16 cellular contexts compared by ENCODE assay signal in the genomic region with DNA sequence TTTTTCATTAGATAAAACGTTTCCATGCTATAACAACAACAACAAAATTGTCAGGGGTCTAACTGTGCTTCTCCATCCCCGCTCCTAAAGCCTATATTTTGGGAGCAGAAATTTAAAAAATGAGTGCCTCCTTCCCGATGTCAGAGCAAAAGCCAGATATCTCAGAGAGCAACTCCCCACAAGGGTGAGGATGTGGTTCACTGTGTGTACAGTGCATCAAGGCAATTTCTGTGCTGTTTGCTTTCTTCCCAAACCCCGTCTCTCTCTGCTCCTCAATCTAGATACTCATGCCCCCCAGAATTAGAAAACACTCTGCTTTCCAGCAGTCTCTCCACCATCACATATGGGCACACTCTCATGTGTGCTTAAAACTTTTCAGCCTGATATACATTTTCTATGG.
A peak's percentile ranks its signal among the peaks of the same experiment; 100 is the strongest.
DNase-seq lines count a peak whose midpoint lies in the region; ATAC-seq, FAIRE-seq and TF ChIP-seq lines count a peak whose summit lies in the region.
"Had no signal": no experiment of that assay in that cellular context is flagged by ENCODE, and none has a peak within 500 bp of the region (broad histone marks: within the 10 kb centered on the region; RNA-seq: fewer than 3 reads in every experiment).

No MANE protein-coding gene starts in this region.

- TF ChIP-seq POLR2A in GM12892 (IDR thresholded peaks at IDR 0.05; ENCODE audit: low read depth, low read length) (no peak), esophagus muscularis mucosa (IDR thresholded peaks at IDR 0.05; ENCODE audit: low read depth) (no peak)

- peaks cover 0 to 4% of the 10 kb centered on the region in 2 donors for H3K36me3 Mint-ChIP-seq in CD4-positive, alpha-beta memory T cell
- peaks cover 5% of the 10 kb centered on the region for H3K36me3 Mint-ChIP-seq in activated CD4-positive, alpha-beta memory T cell treated with anti-CD3 and anti-CD28 coated beads, Interleukin-2, amount 10 ng/mL, durations not matched to agents 7 days and 5 days (ENCODE audit: low read depth)
- H3K36me3 Mint-ChIP-seq in naive B cell (peaks cover 0 to 6% of the 10 kb centered on the region in 2 donors), glutamatergic neuron (ENCODE audit: unreplicated experiment) (no peaks in the 10 kb centered on the region)

- no peaks in the 10 kb centered on the region for H3K27me3 ChIP-seq in CD4-positive, alpha-beta memory T cell (ENCODE audit: insufficient read depth, low read length)
- no peaks in the 10 kb centered on the region for H3K27me3 ChIP-seq in esophagus muscularis mucosa

- no peak for ATAC-seq in naive B cell (ENCODE audit: low read depth in 2 of 2)
- ATAC-seq: left colon, psoas muscle had no signal

- H3K4me3 ChIP-seq in CD4-positive, alpha-beta memory T cell (ENCODE audit: low read length in 2 of 2), result peak overlapping the region in 1 of 2 donors; percentile 21
- H3K4me3 ChIP-seq in esophagus muscularis mucosa, result no peak overlapping the region
- H3K4me3 ChIP-seq: BLaER1 treated with 17β-estradiol and CSF1 and Interleukin-3, amounts not matched to agents 10 nM and 100 nM; psoas muscle had no signal

- peak; percentile 53 for FAIRE-seq in GM12892 (lab: Jason Lieb, UNC)
- FAIRE-seq: urothelium cell line had no signal

- WGBS in esophagus muscularis mucosa, result 72% methylated on average over 4 of the region's 4 CpGs

- no peaks in the 10 kb centered on the region for H3K27me3 Mint-ChIP-seq in CD4-positive, alpha-beta memory T cell
- H3K27me3 Mint-ChIP-seq in activated CD4-positive, alpha-beta memory T cell treated with anti-CD3 and anti-CD28 coated beads, Interleukin-2, amount 10 ng/mL, durations not matched to agents 7 days and 5 days, result no peaks in the 10 kb centered on the region
- H3K27me3 Mint-ChIP-seq in naive B cell, result no peaks in the 10 kb centered on the region
- no peaks in the 10 kb centered on the region for H3K27me3 Mint-ChIP-seq in glutamatergic neuron (ENCODE audit: unreplicated experiment)

- H3K27ac Mint-ChIP-seq in CD4-positive, alpha-beta memory T cell, result peak overlapping the region; percentile 76 to 93 (median 86)
- H3K27ac Mint-ChIP-seq in activated CD4-positive, alpha-beta memory T cell treated with anti-CD3 and anti-CD28 coated beads, Interleukin-2, amount 10 ng/mL, durations not matched to agents 7 days and 5 days, result peak overlapping the region; percentile 57
- H3K27ac Mint-ChIP-seq in naive B cell (peak overlapping the region in 5 of 6 donors; percentile 11 to 95 (median 39)), glutamatergic neuron (ENCODE audit: unreplicated experiment) (no peak overlapping the region)

- H3K4me1 Mint-ChIP-seq in CD4-positive, alpha-beta memory T cell, result peaks cover 55 to 80% (median 66%) of the 10 kb centered on the region in 4 donors
- H3K4me1 Mint-ChIP-seq in activated CD4-positive, alpha-beta memory T cell treated with anti-CD3 and anti-CD28 coated beads, Interleukin-2, amount 10 ng/mL, durations not matched to agents 7 days and 5 days, result peaks cover 70% of the 10 kb centered on the region
- H3K4me1 Mint-ChIP-seq in naive B cell (peaks cover 47 to 71% (median 64%) of the 10 kb centered on the region in 3 donors), glutamatergic neuron (ENCODE audit: low read depth, unreplicated experiment) (no peaks in the 10 kb centered on the region)

- no peak for TF ChIP-seq EP300 in esophagus muscularis mucosa (IDR thresholded peaks at IDR 0.05)

- peak overlapping the region; percentile 65 to 89 (median 80) for H3K4me3 Mint-ChIP-seq in CD4-positive, alpha-beta memory T cell
- peak overlapping the region; percentile 34 for H3K4me3 Mint-ChIP-seq in activated CD4-positive, alpha-beta memory T cell treated with anti-CD3 and anti-CD28 coated beads, Interleukin-2, amount 10 ng/mL, durations not matched to agents 7 days and 5 days
- H3K4me3 Mint-ChIP-seq in naive B cell (peak overlapping the region in 6 of 8 donors; percentile 0 to 83 (median 50)), glutamatergic neuron (ENCODE audit: unreplicated experiment) (no peak overlapping the region)

- POLR2A ChIA-PET in CD4-positive, alpha-beta memory T cell (lab: Charles Lee; ENCODE audit: partially characterized antibody), result interaction anchor here (0.6 to 2.8 kb wide), 11 partner anchors 8 to 251 kb away, joined by 3 to 65 read pairs (median 14); partner anchors contain the start of gene MBNL1
- POLR2A ChIA-PET in activated CD4-positive, alpha-beta memory T cell treated with anti-CD3 and anti-CD28 coated beads, Interleukin-2, amount 10 ng/mL, durations not matched to agents 7 days and 5 days (lab: Charles Lee), result interaction anchor here (0.6 to 2.7 kb wide), 5 partner anchors 12 to 107 kb away, joined by 3 to 47 read pairs (median 7); partner anchors contain the start of gene MBNL1

- no peaks in the 10 kb centered on the region for H3K9me3 ChIP-seq in CD4-positive, alpha-beta memory T cell (ENCODE audit: control insufficient read depth in 1 of 2, low read length in 2 of 2)
- H3K9me3 ChIP-seq in esophagus muscularis mucosa, result no peaks in the 10 kb centered on the region
- H3K9me3 ChIP-seq: BLaER1 treated with 17β-estradiol and CSF1 and Interleukin-3, amounts not matched to agents 10 nM and 100 nM; psoas muscle had no signal

- DNase-seq in CD4-positive, alpha-beta memory T cell, result peak in 4 of 5 donors; percentile 40 to 53 (median 48)
- DNase-seq in GM12892 (ENCODE audit: insufficient read length), result no peak
- peak; percentile 51 for DNase-seq in activated CD4-positive, alpha-beta memory T cell treated with anti-CD3 and anti-CD28 coated beads, Interleukin-2, amount 10 ng/mL, durations not matched to agents 7 days and 5 days
- DNase-seq in naive B cell, result no peak
- DNase-seq in CD1c-positive myeloid dendritic cell (ENCODE audit: extremely low spot score), result no peak
- DNase-seq in esophagus muscularis mucosa (ENCODE audit: extremely low spot score), result no peak
- DNase-seq in glutamatergic neuron, result no peak
- DNase-seq: activated CD4-positive, alpha-beta T cell treated with anti-CD3 and anti-CD28 coated beads, Interleukin-2, amount 50 U/mL, for 4 hours; amygdala; left colon; NCI-H1436; NCI-H446 treated with DMSO at 0.1 percent for 48 hours had no signal

- H3K27ac ChIP-seq in CD4-positive, alpha-beta memory T cell (ENCODE audit: low read depth, low read length), result peak overlapping the region; percentile 57
- H3K27ac ChIP-seq in esophagus muscularis mucosa (replicated peaks in 1 of 4), result no peak overlapping the region
- H3K27ac ChIP-seq: BLaER1 treated with 17β-estradiol and CSF1 and Interleukin-3, amounts not matched to agents 10 nM and 100 nM; epithelial cell of prostate; psoas muscle had no signal

- H3K4me1 ChIP-seq in CD4-positive, alpha-beta memory T cell (ENCODE audit: insufficient read depth, low read length), result peaks cover 79% of the 10 kb centered on the region
- H3K4me1 ChIP-seq in esophagus muscularis mucosa, result peaks cover under 1 to 12% (median 4%) of the 10 kb centered on the region in 4 donors

- H3K9me3 Mint-ChIP-seq in CD4-positive, alpha-beta memory T cell, result peaks cover 0 to 1% (median 0%) of the 10 kb centered on the region in 8 donors
- H3K9me3 Mint-ChIP-seq in activated CD4-positive, alpha-beta memory T cell treated with anti-CD3 and anti-CD28 coated beads, Interleukin-2, amount 10 ng/mL, durations not matched to agents 7 days and 5 days, result no peaks in the 10 kb centered on the region
- H3K9me3 Mint-ChIP-seq in naive B cell (no peaks in the 10 kb centered on the region), glutamatergic neuron (ENCODE audit: unreplicated experiment) (no peaks in the 10 kb centered on the region)

- intact Hi-C loops in CD4-positive, alpha-beta memory T cell (cut with micrococcal nuclease), result no loop called here
- intact Hi-C loops in esophagus muscularis mucosa (cut with DNase I), result no loop called here

- CTCF ChIA-PET in CD4-positive, alpha-beta memory T cell (lab: Charles Lee; ENCODE audit: partially characterized antibody), result interaction anchor here (0.7 to 2.0 kb wide), 7 partner anchors 8 to 92 kb away, joined by 3 to 8 read pairs (median 4); no protein-coding TSS in a partner anchor
- CTCF ChIA-PET in activated CD4-positive, alpha-beta memory T cell treated with anti-CD3 and anti-CD28 coated beads, Interleukin-2, amount 10 ng/mL, durations not matched to agents 7 days and 5 days (lab: Charles Lee), result no interaction called here

- H3K36me3 ChIP-seq in CD4-positive, alpha-beta memory T cell (ENCODE audit: insufficient read depth, low read length), result no peaks in the 10 kb centered on the region
- no peaks in the 10 kb centered on the region for H3K36me3 ChIP-seq in esophagus muscularis mucosa
- H3K36me3 ChIP-seq: BLaER1 treated with 17β-estradiol and CSF1 and Interleukin-3, amounts not matched to agents 10 nM and 100 nM had no signal

- TF ChIP-seq CTCF in esophagus muscularis mucosa (IDR thresholded peaks at IDR 0.05) (no peak), glutamatergic neuron (IDR thresholded peaks at IDR 0.05; ENCODE audit: partially characterized antibody, unreplicated experiment) (no peak)

Comparison
In these comparisons a context has a peak if more than half of its experiments do, and no peak if none do; other contexts are left out.
1. DNase-seq: peak in CD4-positive, alpha-beta memory T cell (4 of 5) and activated CD4-positive, alpha-beta memory T cell treated with anti-CD3 and anti-CD28 coated beads, Interleukin-2, amount 10 ng/mL, durations not matched to agents 7 days and 5 days (single experiment); none in GM12892 (single experiment), naive B cell (single experiment), CD1c-positive myeloid dendritic cell (single experiment), esophagus muscularis mucosa (single experiment) and glutamatergic neuron (single experiment).